ENCODE assay signal across 1 cellular context in the genomic region with DNA sequence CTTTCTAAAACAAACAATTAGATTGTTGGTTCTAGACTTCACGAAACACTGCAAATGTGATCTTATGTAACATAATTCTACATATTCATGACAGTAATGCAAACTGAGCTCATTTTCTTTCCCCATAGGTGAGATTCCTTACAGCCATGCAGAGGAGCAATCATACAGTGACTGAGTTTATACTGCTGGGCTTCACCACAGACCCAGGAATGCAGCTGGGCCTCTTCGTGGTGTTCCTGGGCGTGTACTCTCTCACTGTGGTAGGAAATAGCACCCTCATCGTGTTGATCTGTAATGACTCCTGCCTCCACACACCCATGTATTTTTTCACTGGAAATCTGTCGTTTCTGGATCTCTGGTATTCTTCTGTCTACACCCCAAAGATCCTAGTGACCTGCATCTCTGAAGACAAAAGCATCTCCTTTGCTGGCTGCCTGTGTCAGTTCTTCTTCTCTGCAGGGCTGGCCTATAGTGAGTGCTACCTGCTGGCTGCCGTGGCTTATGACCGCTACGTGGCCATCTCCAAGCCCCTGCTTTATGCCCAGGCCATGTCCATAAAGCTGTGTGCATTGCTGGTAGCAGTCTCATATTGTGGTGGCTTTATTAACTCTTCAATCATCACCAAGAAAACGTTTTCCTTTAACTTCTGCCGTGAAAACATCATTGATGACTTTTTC.
TF ChIP-seq lines count a peak whose summit lies in the region.

No MANE protein-coding gene starts in this region.

TF ChIP-seq in WTC11, 78 proteins besides CTCF, POLR2A, EP300 and RAD21 (continued from another document):
- TF ChIP-seq, protein P1, sequence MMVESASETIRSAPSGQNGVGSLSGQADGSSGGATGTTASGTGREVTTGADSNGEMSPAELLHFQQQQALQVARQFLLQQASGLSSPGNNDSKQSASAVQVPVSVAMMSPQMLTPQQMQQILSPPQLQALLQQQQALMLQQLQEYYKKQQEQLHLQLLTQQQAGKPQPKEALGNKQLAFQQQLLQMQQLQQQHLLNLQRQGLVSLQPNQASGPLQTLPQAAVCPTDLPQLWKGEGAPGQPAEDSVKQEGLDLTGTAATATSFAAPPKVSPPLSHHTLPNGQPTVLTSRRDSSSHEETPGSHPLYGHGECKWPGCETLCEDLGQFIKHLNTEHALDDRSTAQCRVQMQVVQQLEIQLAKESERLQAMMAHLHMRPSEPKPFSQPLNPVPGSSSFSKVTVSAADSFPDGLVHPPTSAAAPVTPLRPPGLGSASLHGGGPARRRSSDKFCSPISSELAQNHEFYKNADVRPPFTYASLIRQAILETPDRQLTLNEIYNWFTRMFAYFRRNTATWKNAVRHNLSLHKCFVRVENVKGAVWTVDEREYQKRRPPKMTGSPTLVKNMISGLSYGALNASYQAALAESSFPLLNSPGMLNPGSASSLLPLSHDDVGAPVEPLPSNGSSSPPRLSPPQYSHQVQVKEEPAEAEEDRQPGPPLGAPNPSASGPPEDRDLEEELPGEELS (CRISPR knock-in tag; IDR thresholded peaks at IDR 0.05), result no peak
- TF ChIP-seq ESRRA (CRISPR knock-in tag; IDR thresholded peaks at IDR 0.05; ENCODE audit: borderline replicate concordance), result no peak
- TF ChIP-seq OVOL2 (CRISPR knock-in tag; IDR thresholded peaks at IDR 0.05; ENCODE audit: borderline replicate concordance), result no peak
- TF ChIP-seq, protein P2, sequence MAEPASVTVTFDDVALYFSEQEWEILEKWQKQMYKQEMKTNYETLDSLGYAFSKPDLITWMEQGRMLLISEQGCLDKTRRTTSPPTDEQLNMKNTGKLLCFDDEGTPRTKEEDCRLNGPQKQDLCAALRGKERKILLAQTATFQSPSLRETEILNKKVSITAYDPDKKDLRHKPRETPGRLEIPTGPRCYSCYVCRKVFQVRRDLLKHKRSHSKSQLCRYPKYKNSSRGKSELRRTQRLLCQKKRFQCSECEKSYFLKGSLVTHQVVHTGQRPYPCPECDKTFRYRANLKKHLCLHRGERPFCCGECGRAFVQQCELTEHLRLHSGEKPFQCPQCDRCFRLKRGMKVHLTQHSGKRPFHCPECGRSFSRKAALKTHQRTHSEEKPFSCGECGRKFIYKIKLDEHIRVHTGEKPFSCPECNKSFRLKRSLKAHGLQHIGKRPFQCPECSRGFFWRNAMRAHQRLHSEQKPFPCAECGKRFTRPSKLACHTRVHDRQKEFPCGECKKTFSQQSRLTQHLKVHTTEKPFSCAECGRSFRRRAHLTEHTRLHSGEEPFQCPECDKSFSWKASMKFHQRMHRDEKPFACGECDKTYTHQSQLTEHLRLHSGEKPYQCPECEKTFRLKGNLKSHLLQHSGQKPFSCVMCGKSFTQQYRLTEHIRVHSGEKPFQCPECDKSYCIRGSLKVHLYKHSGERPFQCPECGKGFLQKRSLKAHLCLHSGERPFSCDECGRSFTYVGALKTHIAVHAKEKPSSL (CRISPR knock-in tag; conservative IDR thresholded peaks at IDR 0.05), result no peak
- no peak for TF ChIP-seq SMAD3 (CRISPR knock-in tag; IDR thresholded peaks at IDR 0.05; ENCODE audit: borderline replicate concordance)
- TF ChIP-seq ZNF671 (CRISPR knock-in tag; IDR thresholded peaks at IDR 0.05), result no peak
